1 cellular context compared by ENCODE assay signal in the genomic region with DNA sequence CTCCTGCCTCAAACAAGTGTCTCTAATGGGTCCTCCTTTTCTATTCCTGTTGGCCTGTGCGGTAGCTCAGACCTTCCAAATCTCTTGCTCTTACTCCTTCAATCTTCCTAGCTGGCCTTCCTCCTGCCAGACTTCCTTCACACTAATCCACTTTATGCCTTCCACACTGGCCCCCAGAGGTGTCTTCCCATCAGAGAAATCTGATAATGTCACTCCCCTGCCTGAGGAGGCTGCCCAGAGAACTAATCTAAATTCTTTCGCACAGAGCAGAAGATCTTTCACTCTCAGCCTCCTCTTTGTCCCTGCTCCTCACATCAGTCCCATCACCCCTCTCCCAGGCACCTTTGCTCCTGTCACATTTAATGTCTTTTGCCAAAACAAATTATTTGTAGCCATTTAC.
TF ChIP-seq lines count a peak whose summit lies in the region.

No MANE protein-coding gene starts in this region.

TF ChIP-seq in SK-N-SH, 30 proteins besides CTCF, POLR2A, EP300 and RAD21 (continued from another document):
- TF ChIP-seq, protein P1, sequence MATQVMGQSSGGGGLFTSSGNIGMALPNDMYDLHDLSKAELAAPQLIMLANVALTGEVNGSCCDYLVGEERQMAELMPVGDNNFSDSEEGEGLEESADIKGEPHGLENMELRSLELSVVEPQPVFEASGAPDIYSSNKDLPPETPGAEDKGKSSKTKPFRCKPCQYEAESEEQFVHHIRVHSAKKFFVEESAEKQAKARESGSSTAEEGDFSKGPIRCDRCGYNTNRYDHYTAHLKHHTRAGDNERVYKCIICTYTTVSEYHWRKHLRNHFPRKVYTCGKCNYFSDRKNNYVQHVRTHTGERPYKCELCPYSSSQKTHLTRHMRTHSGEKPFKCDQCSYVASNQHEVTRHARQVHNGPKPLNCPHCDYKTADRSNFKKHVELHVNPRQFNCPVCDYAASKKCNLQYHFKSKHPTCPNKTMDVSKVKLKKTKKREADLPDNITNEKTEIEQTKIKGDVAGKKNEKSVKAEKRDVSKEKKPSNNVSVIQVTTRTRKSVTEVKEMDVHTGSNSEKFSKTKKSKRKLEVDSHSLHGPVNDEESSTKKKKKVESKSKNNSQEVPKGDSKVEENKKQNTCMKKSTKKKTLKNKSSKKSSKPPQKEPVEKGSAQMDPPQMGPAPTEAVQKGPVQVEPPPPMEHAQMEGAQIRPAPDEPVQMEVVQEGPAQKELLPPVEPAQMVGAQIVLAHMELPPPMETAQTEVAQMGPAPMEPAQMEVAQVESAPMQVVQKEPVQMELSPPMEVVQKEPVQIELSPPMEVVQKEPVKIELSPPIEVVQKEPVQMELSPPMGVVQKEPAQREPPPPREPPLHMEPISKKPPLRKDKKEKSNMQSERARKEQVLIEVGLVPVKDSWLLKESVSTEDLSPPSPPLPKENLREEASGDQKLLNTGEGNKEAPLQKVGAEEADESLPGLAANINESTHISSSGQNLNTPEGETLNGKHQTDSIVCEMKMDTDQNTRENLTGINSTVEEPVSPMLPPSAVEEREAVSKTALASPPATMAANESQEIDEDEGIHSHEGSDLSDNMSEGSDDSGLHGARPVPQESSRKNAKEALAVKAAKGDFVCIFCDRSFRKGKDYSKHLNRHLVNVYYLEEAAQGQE (IDR thresholded peaks at IDR 0.05; ENCODE audit: low read depth, low read length), result no peak
- TF ChIP-seq EZH2phosphoT487 (IDR thresholded peaks at IDR 0.05; ENCODE audit: borderline replicate concordance, low read depth) (no peak), RFX5 (IDR thresholded peaks at IDR 0.05; ENCODE audit: low read length) (no peak)
